Comparison of ENCODE assay signal across 26 cellular contexts in genomic region chr5:124554746-124555145, GRCh38.
"Had no signal": no experiment of that assay in that cellular context is flagged by ENCODE, and none has a peak within 500 bp of the region (broad histone marks: within the 10 kb centered on the region; RNA-seq: fewer than 3 reads in every experiment).

No MANE protein-coding gene starts in this region.

- DNase-seq: dermis blood vessel endothelial cell; effector memory CD4-positive, alpha-beta T cell; erythroblast; gastrocnemius medialis; heart right ventricle; hippocampal formation; left cardiac atrium; left lung; mesenchymal stem cell; mucosa of descending colon; naive B cell; occipital lobe; ovary; posterior cingulate gyrus; stimulated activated CD4-positive, alpha-beta T cell treated with anti-CD3 and anti-CD28 coated beads, Interleukin-2, amount 100 ng/mL, for 24 hours; stimulated activated CD4-positive, alpha-beta T cell treated with anti-CD3 and anti-CD28 coated beads, Interleukin-4, amount 100 ng/mL, for 24 hours; stimulated activated naive CD4-positive, alpha-beta T cell treated with Interleukin-2 at 50 U/mL for 16 hours; stomach; testis; tibial artery had no signal

- H3K27ac Mint-ChIP-seq: natural killer cell treated with Interleukin-12 subunit alpha and Interleukin-12 subunit beta and Interleukin-15 and Interleukin-18, amount 100 ng/mL, for 72 hours; stimulated activated effector memory CD8-positive, alpha-beta T cell treated with anti-CD3 and anti-CD28 coated beads, Interleukin-12 subunit alpha, Interleukin-12 subunit beta, amount 100 ng/mL, for 72 hours; type B pancreatic cell had no signal

- H3K4me1 Mint-ChIP-seq: stimulated activated effector memory CD8-positive, alpha-beta T cell treated with anti-CD3 and anti-CD28 coated beads, Interleukin-12 subunit alpha, Interleukin-12 subunit beta, amount 100 ng/mL, for 72 hours had no signal

- H3K36me3 ChIP-seq: gastrocnemius medialis, heart right ventricle, left lung, ovary, stomach, tibial artery had no signal

- H3K9me3 ChIP-seq: gastrocnemius medialis, heart right ventricle, left lung, mucosa of descending colon, ovary, stomach, testis, tibial artery had no signal

- H3K36me3 Mint-ChIP-seq: mesothelial cell of epicardium; natural killer cell treated with Interleukin-12 subunit alpha and Interleukin-12 subunit beta and Interleukin-15 and Interleukin-18, amount 100 ng/mL, for 72 hours; stimulated activated effector memory CD8-positive, alpha-beta T cell treated with anti-CD3 and anti-CD28 coated beads, Interleukin-12 subunit alpha, Interleukin-12 subunit beta, amount 100 ng/mL, for 72 hours; type B pancreatic cell had no signal

- H3K27ac ChIP-seq: coronary artery, gastrocnemius medialis, heart right ventricle, left lung, ovary, stomach, testis, tibial artery had no signal

- H3K4me3 Mint-ChIP-seq: mesothelial cell of epicardium; naive B cell; natural killer cell treated with Interleukin-12 subunit alpha and Interleukin-12 subunit beta and Interleukin-15 and Interleukin-18, amount 100 ng/mL, for 72 hours; stimulated activated effector memory CD8-positive, alpha-beta T cell treated with anti-CD3 and anti-CD28 coated beads, Interleukin-12 subunit alpha, Interleukin-12 subunit beta, amount 100 ng/mL, for 72 hours; type B pancreatic cell had no signal

- H3K4me3 ChIP-seq: coronary artery, gastrocnemius medialis, heart right ventricle, left lung, mucosa of descending colon, ovary, stomach, testis, tibial artery had no signal

- H3K27me3 ChIP-seq: gastrocnemius medialis, heart right ventricle, left lung, ovary, stomach, testis, tibial artery had no signal

- H3K4me1 ChIP-seq: gastrocnemius medialis, left lung, stomach, tibial artery had no signal

- ATAC-seq: gastrocnemius medialis; heart right ventricle; left cardiac atrium; left lung; mucosa of descending colon; natural killer cell treated with Interleukin-12 subunit alpha and Interleukin-12 subunit beta and Interleukin-15 and Interleukin-18, amount 100 ng/mL, for 72 hours; sciatic nerve; stimulated activated effector memory CD8-positive, alpha-beta T cell treated with anti-CD3 and anti-CD28 coated beads, Interleukin-12 subunit alpha, Interleukin-12 subunit beta, amount 100 ng/mL, for 72 hours had no signal

- H3K9me3 Mint-ChIP-seq: mesothelial cell of epicardium; natural killer cell treated with Interleukin-12 subunit alpha and Interleukin-12 subunit beta and Interleukin-15 and Interleukin-18, amount 100 ng/mL, for 72 hours had no signal

- H3K27me3 Mint-ChIP-seq: naive B cell, type B pancreatic cell had no signal
